Comparison of ENCODE assay signal across 10 cellular contexts in genomic region chr7:22672892-22673637, GRCh38. TPM values are rescaled to one million over a fixed set of nuclear protein-coding genes. Genes with fewer than 3 reads are reported as not detected.
A peak's percentile ranks its signal among the peaks of the same experiment; 100 is the strongest.
DNase-seq lines count a peak whose midpoint lies in the region; ATAC-seq and TF ChIP-seq lines count a peak whose summit lies in the region.
"Had no signal": no experiment of that assay in that cellular context is flagged by ENCODE, and none has a peak within 500 bp of the region (broad histone marks: within the 10 kb centered on the region; RNA-seq: fewer than 3 reads in every experiment).

No MANE protein-coding gene starts in this region.

- peaks cover 12% of the 10 kb centered on the region for H3K9me3 Mint-ChIP-seq in activated naive CD8-positive, alpha-beta T cell treated with anti-CD3 and anti-CD28 coated beads for 36 hours

- H3K36me3 Mint-ChIP-seq in activated naive CD8-positive, alpha-beta T cell treated with anti-CD3 and anti-CD28 coated beads for 36 hours = peaks cover 18% of the 10 kb centered on the region

- H3K4me3 ChIP-seq in left lung = no peak overlapping the region
- H3K4me3 ChIP-seq in stomach = no peak overlapping the region

- TF ChIP-seq CTCF in left lung (IDR thresholded peaks at IDR 0.05) (no peak), stomach (IDR thresholded peaks at IDR 0.05) (no peak)

- intact Hi-C loops in left lung (cut with DNase I) = no loop called here
- intact Hi-C loops in Right ventricle myocardium superior (cut with DNase I) = no loop called here
- intact Hi-C loops in stomach (cut with DNase I; ENCODE audit: low total_unique reads) = no loop called here

- ATAC-seq in GM19467 (IDR thresholded peaks at IDR 0.05; ENCODE audit: unreplicated experiment) (peak; percentile 62), HG03280 (IDR thresholded peaks at IDR 0.05; ENCODE audit: unreplicated experiment) (peak; percentile 64), left lung (no peak), Right ventricle myocardium superior (ENCODE audit: poor library complexity) (no peak)

- TF ChIP-seq POLR2A in stomach (IDR thresholded peaks at IDR 0.05) = no peak

- no peak overlapping the region for H3K27ac ChIP-seq in left lung
- H3K27ac ChIP-seq in stomach = no peak overlapping the region

- peaks cover 55% of the 10 kb centered on the region for H3K4me1 Mint-ChIP-seq in activated naive CD8-positive, alpha-beta T cell treated with anti-CD3 and anti-CD28 coated beads for 36 hours

- H3K27me3 Mint-ChIP-seq in activated naive CD8-positive, alpha-beta T cell treated with anti-CD3 and anti-CD28 coated beads for 36 hours = peaks cover 1% of the 10 kb centered on the region

- no peak overlapping the region for H3K4me3 Mint-ChIP-seq in activated naive CD8-positive, alpha-beta T cell treated with anti-CD3 and anti-CD28 coated beads for 36 hours

- no peaks in the 10 kb centered on the region for H3K36me3 ChIP-seq in left lung
- no peaks in the 10 kb centered on the region for H3K36me3 ChIP-seq in stomach

- TF ChIP-seq EP300 in stomach (IDR thresholded peaks at IDR 0.05) = no peak

- H3K27me3 ChIP-seq in left lung (no peaks in the 10 kb centered on the region), stomach (no peaks in the 10 kb centered on the region)

- DNase-seq in ELF-1 (ENCODE audit: low read depth, low spot score) (peak; percentile 26), NCI-H1417 (lab: John Stamatoyannopoulos, UW) (no peak), left lung (no peak), Right ventricle myocardium superior (no peak), stomach (no peak)
- DNase-seq in activated naive CD8-positive, alpha-beta T cell treated with anti-CD3 and anti-CD28 coated beads for 36 hours = no peak
- DNase-seq: activated naive CD4-positive, alpha-beta T cell; NCI-H2227 treated with DMSO at 0.1 percent for 48 hours had no signal

- H3K27ac Mint-ChIP-seq in activated naive CD8-positive, alpha-beta T cell treated with anti-CD3 and anti-CD28 coated beads for 36 hours = peak overlapping the region; percentile 46

- no peaks in the 10 kb centered on the region for H3K9me3 ChIP-seq in left lung
- H3K9me3 ChIP-seq in stomach = no peaks in the 10 kb centered on the region

- peaks cover 0 to 28% of the 10 kb centered on the region in 2 donors for H3K4me1 ChIP-seq in left lung
- H3K4me1 ChIP-seq in stomach = peaks cover 0 to 12% (median 0%) of the 10 kb centered on the region in 4 donors

- 41 to 69% (median 48%) methylated on average over 6 of the region's 6 CpGs for WGBS in stomach, 5 donors

RNA-seq across cellular contexts. Expression of gene IL6, which starts 53.9 kb away (rescaled TPM):
- total RNA-seq in activated naive CD8-positive, alpha-beta T cell treated with anti-CD3 and anti-CD28 coated beads for 36 hours = under 1 TPM in 1 of 2 experiments, not detected in 1; 0.60 TPM
- total RNA-seq in left lung (1 to 10 TPM; 2.1 to 9.4 TPM), Right ventricle myocardium superior (1.0 TPM), stomach (not detected)
- 1 to 10 TPM in 2 of 3 donors, under 1 TPM in 1; 0.95 to 9.2 (median 3.1) TPM for polyA plus RNA-seq in stomach

Comparison
In these comparisons a context has a peak if more than half of its experiments do, and no peak if none do; other contexts are left out.
1. ATAC-seq: peak in GM19467 (single experiment) and HG03280 (single experiment); none in left lung (single experiment) and Right ventricle myocardium superior (single experiment).